In the genomic region with DNA sequence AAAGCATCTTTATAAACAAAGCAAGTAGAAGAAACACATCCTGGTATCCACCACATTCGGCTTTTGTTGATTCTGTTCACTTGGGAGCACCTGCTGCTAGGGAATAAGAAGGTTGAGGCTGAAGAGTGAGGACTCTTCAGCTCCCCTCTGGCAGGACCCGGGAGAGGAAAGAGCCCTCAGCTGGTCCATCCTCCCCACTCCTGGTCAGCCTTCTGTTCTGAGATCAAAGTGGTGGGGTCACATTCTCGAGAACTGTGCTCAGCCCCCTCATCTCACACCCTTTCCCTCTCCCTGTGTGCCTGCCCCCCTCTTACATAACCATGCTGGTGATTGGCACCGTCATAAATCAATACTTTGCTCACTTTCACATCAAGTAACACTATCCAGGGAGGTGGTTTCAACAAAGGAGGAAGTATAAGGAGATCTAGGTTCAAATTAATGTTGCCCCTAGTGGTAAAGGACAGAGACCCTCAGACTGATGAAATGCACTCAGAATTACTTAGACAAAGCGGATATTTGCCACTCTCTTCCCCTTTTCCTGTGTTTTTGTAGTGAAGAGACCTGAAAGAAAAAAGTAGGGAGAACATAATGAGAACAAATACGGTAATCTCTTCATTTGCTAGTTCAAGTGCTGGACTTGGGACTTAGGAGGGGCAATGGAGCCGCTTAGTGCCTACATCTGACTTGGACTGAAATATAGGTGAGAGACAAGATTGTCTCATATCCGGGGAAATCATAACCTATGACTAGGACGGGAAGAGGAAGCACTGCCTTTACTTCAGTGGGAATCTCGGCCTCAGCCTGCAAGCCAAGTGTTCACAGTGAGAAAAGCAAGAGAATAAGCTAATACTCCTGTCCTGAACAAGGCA, we compare ENCODE assay signal across 1 cellular context.
TF ChIP-seq lines count a peak whose summit lies in the region.

Gene NR1I2, plus strand, starts transcription at position 772 of the 869 bp plus-strand sequence.

TF ChIP-seq in liver, 16 proteins besides CTCF, POLR2A, EP300 and RAD21 (continued from another document):
- TF ChIP-seq, protein P1, sequence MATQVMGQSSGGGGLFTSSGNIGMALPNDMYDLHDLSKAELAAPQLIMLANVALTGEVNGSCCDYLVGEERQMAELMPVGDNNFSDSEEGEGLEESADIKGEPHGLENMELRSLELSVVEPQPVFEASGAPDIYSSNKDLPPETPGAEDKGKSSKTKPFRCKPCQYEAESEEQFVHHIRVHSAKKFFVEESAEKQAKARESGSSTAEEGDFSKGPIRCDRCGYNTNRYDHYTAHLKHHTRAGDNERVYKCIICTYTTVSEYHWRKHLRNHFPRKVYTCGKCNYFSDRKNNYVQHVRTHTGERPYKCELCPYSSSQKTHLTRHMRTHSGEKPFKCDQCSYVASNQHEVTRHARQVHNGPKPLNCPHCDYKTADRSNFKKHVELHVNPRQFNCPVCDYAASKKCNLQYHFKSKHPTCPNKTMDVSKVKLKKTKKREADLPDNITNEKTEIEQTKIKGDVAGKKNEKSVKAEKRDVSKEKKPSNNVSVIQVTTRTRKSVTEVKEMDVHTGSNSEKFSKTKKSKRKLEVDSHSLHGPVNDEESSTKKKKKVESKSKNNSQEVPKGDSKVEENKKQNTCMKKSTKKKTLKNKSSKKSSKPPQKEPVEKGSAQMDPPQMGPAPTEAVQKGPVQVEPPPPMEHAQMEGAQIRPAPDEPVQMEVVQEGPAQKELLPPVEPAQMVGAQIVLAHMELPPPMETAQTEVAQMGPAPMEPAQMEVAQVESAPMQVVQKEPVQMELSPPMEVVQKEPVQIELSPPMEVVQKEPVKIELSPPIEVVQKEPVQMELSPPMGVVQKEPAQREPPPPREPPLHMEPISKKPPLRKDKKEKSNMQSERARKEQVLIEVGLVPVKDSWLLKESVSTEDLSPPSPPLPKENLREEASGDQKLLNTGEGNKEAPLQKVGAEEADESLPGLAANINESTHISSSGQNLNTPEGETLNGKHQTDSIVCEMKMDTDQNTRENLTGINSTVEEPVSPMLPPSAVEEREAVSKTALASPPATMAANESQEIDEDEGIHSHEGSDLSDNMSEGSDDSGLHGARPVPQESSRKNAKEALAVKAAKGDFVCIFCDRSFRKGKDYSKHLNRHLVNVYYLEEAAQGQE (IDR thresholded peaks at IDR 0.05) = peak; percentile 36
- peak; percentile 75 for TF ChIP-seq TAF1 (conservative IDR thresholded peaks at IDR 0.05)
- peak; percentile 70 for TF ChIP-seq SP1 (IDR thresholded peaks at IDR 0.05)
- TF ChIP-seq EGR1 (IDR thresholded peaks at IDR 0.05; ENCODE audit: low read depth in 2 of 2) = no peak
- no peak for TF ChIP-seq NR2F2 (IDR thresholded peaks at IDR 0.05)
- TF ChIP-seq JUND (IDR thresholded peaks at IDR 0.05) = peak in 1 of 2 donors; percentile 34
- peak; percentile 22 for TF ChIP-seq FOXA2 (IDR thresholded peaks at IDR 0.05)
- TF ChIP-seq, protein P2, sequence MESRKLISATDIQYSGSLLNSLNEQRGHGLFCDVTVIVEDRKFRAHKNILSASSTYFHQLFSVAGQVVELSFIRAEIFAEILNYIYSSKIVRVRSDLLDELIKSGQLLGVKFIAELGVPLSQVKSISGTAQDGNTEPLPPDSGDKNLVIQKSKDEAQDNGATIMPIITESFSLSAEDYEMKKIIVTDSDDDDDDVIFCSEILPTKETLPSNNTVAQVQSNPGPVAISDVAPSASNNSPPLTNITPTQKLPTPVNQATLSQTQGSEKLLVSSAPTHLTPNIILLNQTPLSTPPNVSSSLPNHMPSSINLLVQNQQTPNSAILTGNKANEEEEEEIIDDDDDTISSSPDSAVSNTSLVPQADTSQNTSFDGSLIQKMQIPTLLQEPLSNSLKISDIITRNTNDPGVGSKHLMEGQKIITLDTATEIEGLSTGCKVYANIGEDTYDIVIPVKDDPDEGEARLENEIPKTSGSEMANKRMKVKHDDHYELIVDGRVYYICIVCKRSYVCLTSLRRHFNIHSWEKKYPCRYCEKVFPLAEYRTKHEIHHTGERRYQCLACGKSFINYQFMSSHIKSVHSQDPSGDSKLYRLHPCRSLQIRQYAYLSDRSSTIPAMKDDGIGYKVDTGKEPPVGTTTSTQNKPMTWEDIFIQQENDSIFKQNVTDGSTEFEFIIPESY (IDR thresholded peaks at IDR 0.05) = peak; percentile 38
- peak; percentile 79 for TF ChIP-seq YY1 (IDR thresholded peaks at IDR 0.05)
- TF ChIP-seq HNF4G (IDR thresholded peaks at IDR 0.05) = peak; percentile 51
